ENCODE assay signal across 10 cellular contexts in genomic region chr9:137217276-137218211, GRCh38. TPM values are rescaled to one million over a fixed set of nuclear protein-coding genes. Genes with fewer than 3 reads are reported as not detected.
DNase-seq lines count a peak whose midpoint lies in the region; ATAC-seq and TF ChIP-seq lines count a peak whose summit lies in the region.
"Had no signal": no experiment of that assay in that cellular context is flagged by ENCODE, and none has a peak within 500 bp of the region (broad histone marks: within the 10 kb centered on the region; RNA-seq: fewer than 3 reads in every experiment).

No MANE protein-coding gene starts in this region.

- ATAC-seq in Right ventricle myocardium inferior (peak; percentile 63), lung (ENCODE audit: insufficient read depth, low FRiP score) (peak; percentile 54), HG03457 (IDR thresholded peaks at IDR 0.05; ENCODE audit: unreplicated experiment) (no peak), GM19467 (IDR thresholded peaks at IDR 0.05; ENCODE audit: unreplicated experiment) (no peak)

- H3K4me3 ChIP-seq in lung (no peak overlapping the region), brain microvascular endothelial cell (ENCODE audit: low read depth, low read length) (no peak overlapping the region)

- H3K4me1 ChIP-seq in lung (ENCODE audit: control insufficient read depth in 2 of 2, insufficient read depth in 2 of 2, low read length in 2 of 2) = peaks cover 0 to 15% of the 10 kb centered on the region in 2 donors

- H3K9me3 ChIP-seq in lung (ENCODE audit: control insufficient read depth in 2 of 2, insufficient read depth in 1 of 2, low read length in 1 of 2) = no peaks in the 10 kb centered on the region

- H3K27me3 ChIP-seq in lung (ENCODE audit: control insufficient read depth, insufficient read depth) = no peaks in the 10 kb centered on the region
- no peaks in the 10 kb centered on the region for H3K27me3 ChIP-seq in brain microvascular endothelial cell (replicated peaks)

- DNase-seq in Right ventricle myocardium inferior (ENCODE audit: missing footprints) (peak; percentile 83), cardiac septum (ENCODE audit: low spot score) (no peak), T47D (ENCODE audit: low read depth in 1 of 2, low spot score in 1 of 2) (peak; percentile 97 to 99), lung (ENCODE audit: low spot score) (peak; percentile 83), middle frontal gyrus (ENCODE audit: extremely low spot score, low spot score) (no peak), brain microvascular endothelial cell (no peak)

- intact Hi-C loops in Right ventricle myocardium inferior (cut with DNase I) (no loop called here), cardiac septum (cut with DNase I) (no loop called here)

- in situ Hi-C loops in T47D (cut with HindIII; ENCODE audit: low pct_unique_long_range_greater_than_20kb, low sequenced_read_pairs) = no loop called here
- in situ Hi-C loops in brain microvascular endothelial cell (cut with HindIII; ENCODE audit: low pct_ligation_motif_present, low sequenced_read_pairs) = no loop called here

- H3K36me3 ChIP-seq in lung (ENCODE audit: control insufficient read depth in 2 of 2, insufficient read depth in 2 of 2, low read length in 2 of 2) (peaks cover 0 to 26% of the 10 kb centered on the region in 2 donors), brain microvascular endothelial cell (replicated peaks) (peaks cover 2% of the 10 kb centered on the region)

- no peak for TF ChIP-seq CTCF in lung (IDR thresholded peaks at IDR 0.05; ENCODE audit: control extremely low read depth, extremely low read depth)
- TF ChIP-seq CTCF in brain microvascular endothelial cell (IDR thresholded peaks at IDR 0.05; ENCODE audit: low read depth, low read length, missing control alignments) = no peak

- peak overlapping the region; percentile 1 to 65 for H3K27ac ChIP-seq in lung (ENCODE audit: low read depth in 1 of 2, low read length in 1 of 2)
- H3K27ac ChIP-seq in brain microvascular endothelial cell = no peak overlapping the region

- 52 to 73% methylated on average over 33 to 36 of the region's 36 CpGs for WGBS in lung, 2 donors

RNA-seq across cellular contexts. Expression of gene RNF208, which starts 4.5 kb away (rescaled TPM):
- 26.0 TPM for total RNA-seq in Right ventricle myocardium inferior
- total RNA-seq in cardiac septum = 22.2 TPM
- total RNA-seq in lung = 1 to 10 TPM; 1.7 to 7.5 TPM
- polyA plus RNA-seq in lung = 10 to 100 TPM in 1 of 2 donors, 1 to 10 TPM in 1; 3.1 to 12.0 TPM

RNA-seq across cellular contexts. Expression of gene CYSRT1, which starts 7.4 kb away (rescaled TPM):
- total RNA-seq in Right ventricle myocardium inferior (not detected), cardiac septum (not detected), lung (under 1 TPM in 1 of 2 donors, not detected in 1; 0.92 TPM)
- 1 to 10 TPM in 1 of 2 donors, under 1 TPM in 1; 0.70 to 2.7 TPM for polyA plus RNA-seq in lung

RNA-seq across cellular contexts. Expression of gene RNF224, which starts 9.8 kb away (rescaled TPM):
- total RNA-seq in Right ventricle myocardium inferior (not detected), cardiac septum (not detected), lung (1 to 10 TPM in 1 of 2 donors, under 1 TPM in 1; 0.52 to 1.1 TPM)
- 1 to 10 TPM in 1 of 2 donors, under 1 TPM in 1; 0.24 to 1.1 TPM for polyA plus RNA-seq in lung
- total RNA-seq: myocyte had no signal
- polyA plus RNA-seq: BJ had no signal

RNA-seq across cellular contexts. Expression of gene NDOR1, which starts 12.0 kb away (rescaled TPM):
- 5.9 TPM for total RNA-seq in Right ventricle myocardium inferior
- total RNA-seq in cardiac septum = 8.0 TPM
- total RNA-seq in lung = 10 to 100 TPM in 1 of 2 donors, 1 to 10 TPM in 1; 4.5 to 22.0 TPM
- 10 to 100 TPM; 11.8 to 12.2 TPM for polyA plus RNA-seq in lung

RNA-seq across cellular contexts. Expression of gene TMEM203, which starts 12.1 kb away (rescaled TPM):
- 44.6 TPM for total RNA-seq in Right ventricle myocardium inferior
- total RNA-seq in cardiac septum = 40.6 TPM
- total RNA-seq in lung = 10 to 100 TPM; 26.0 to 35.8 TPM
- 10 to 100 TPM; 31.8 to 39.3 TPM for polyA plus RNA-seq in lung

Comparison
In these comparisons a context has a peak if more than half of its experiments do, and no peak if none do; other contexts are left out.
1. DNase-seq: peak in Right ventricle myocardium inferior (single experiment), T47D (2 of 2) and lung (single experiment); none in cardiac septum (single experiment), middle frontal gyrus (single experiment) and brain microvascular endothelial cell (single experiment).
2. ATAC-seq: peak in Right ventricle myocardium inferior (single experiment) and lung (single experiment); none in HG03457 (single experiment) and GM19467 (single experiment).